In the genomic region with DNA sequence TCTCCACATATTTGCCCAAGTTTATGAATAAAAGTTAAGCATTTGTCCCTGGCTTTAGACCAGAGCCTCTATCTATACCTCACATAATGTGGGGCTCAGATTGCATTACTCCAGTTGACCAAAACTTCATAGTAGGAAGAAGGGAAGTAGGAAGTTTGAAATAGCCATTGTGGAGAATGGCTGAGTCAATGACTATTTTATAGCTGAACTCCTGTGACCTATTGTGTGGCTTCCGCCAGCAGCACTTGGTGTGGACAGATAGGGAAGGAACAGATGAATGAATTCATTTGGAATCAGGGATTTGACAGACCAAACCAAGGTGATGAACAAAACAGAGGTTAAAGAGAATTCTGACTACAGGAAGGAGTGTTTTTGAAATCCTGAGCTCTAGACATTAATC, we compare ENCODE assay signal across 30 cellular contexts.
"Had no signal": no experiment of that assay in that cellular context is flagged by ENCODE, and none has a peak within 500 bp of the region (broad histone marks: within the 10 kb centered on the region; RNA-seq: fewer than 3 reads in every experiment).

No MANE protein-coding gene starts in this region.

- H3K36me3 Mint-ChIP-seq: activated naive CD4-positive, alpha-beta T cell treated with anti-CD3 and anti-CD28 coated beads, Interleukin-2, amount 10 ng/mL, durations not matched to agents 7 days and 5 days; activated naive CD8-positive, alpha-beta T cell treated with anti-CD3 and anti-CD28 coated beads for 36 hours had no signal

- H3K36me3 ChIP-seq: adrenal gland, Peyer's patch, SJCRH30, WERI-Rb-1 had no signal

- H3K4me3 Mint-ChIP-seq: activated CD4-positive, alpha-beta memory T cell treated with anti-CD3 and anti-CD28 coated beads, Interleukin-2, amount 10 ng/mL, durations not matched to agents 7 days and 5 days; activated CD4-positive, alpha-beta T cell treated with anti-CD3 and anti-CD28 coated beads for 36 hours; activated naive CD4-positive, alpha-beta T cell treated with anti-CD3 and anti-CD28 coated beads, Interleukin-2, amount 10 ng/mL, durations not matched to agents 7 days and 5 days; activated naive CD8-positive, alpha-beta T cell treated with anti-CD3 and anti-CD28 coated beads for 36 hours had no signal

- H3K27ac Mint-ChIP-seq: activated CD4-positive, alpha-beta memory T cell treated with anti-CD3 and anti-CD28 coated beads, Interleukin-2, amount 10 ng/mL, durations not matched to agents 7 days and 5 days; activated CD4-positive, alpha-beta T cell treated with anti-CD3 and anti-CD28 coated beads for 36 hours; activated naive CD4-positive, alpha-beta T cell treated with anti-CD3 and anti-CD28 coated beads, Interleukin-2, amount 10 ng/mL, durations not matched to agents 7 days and 5 days; activated naive CD8-positive, alpha-beta T cell treated with anti-CD3 and anti-CD28 coated beads for 36 hours; activated T-helper 2 cell treated with anti-CD3 and anti-CD28 coated beads, Interferon-gamma antibody, Interleukin-2, Interleukin-4, amounts not matched to agents 10 μg/mL and 5 μg/mL and 100 μg/mL, durations not matched to agents 14 hours and 24 hours and 36 hours had no signal

- H3K27ac ChIP-seq: adrenal gland, Peyer's patch, RWPE1, SJCRH30, WERI-Rb-1 had no signal

- H3K4me3 ChIP-seq: adrenal gland, K562, Peyer's patch, SJCRH30 had no signal

- DNase-seq: activated CD4-positive, alpha-beta memory T cell treated with anti-CD3 and anti-CD28 coated beads, Interleukin-2, amount 10 ng/mL, durations not matched to agents 7 days and 5 days; activated CD4-positive, alpha-beta T cell treated with anti-CD3 and anti-CD28 coated beads for 36 hours; activated CD4-positive, alpha-beta T cell treated with anti-CD3 and anti-CD28 coated beads, Interleukin-2, amount 50 U/mL, for 1 hour; activated gamma-delta T cell treated with Interleukin-2 at 50 U/mL for 16 hours; activated naive CD4-positive, alpha-beta T cell treated with anti-CD3 and anti-CD28 coated beads, Interleukin-2, amount 10 ng/mL, durations not matched to agents 7 days and 5 days; activated naive CD8-positive, alpha-beta T cell treated with anti-CD3 and anti-CD28 coated beads for 36 hours; activated T-cell treated with anti-CD3 and anti-CD28 coated beads for 4 hours; activated T-cell treated with anti-CD3 and anti-CD28 coated beads, Interleukin-2, amount 50 U/mL, for 48 hours; anterior cingulate cortex; Karpas-422; NCI-H1092 treated with DMSO at 0.1 percent for 48 hours; NCI-H1417 treated with DMSO at 0.1 percent for 48 hours; NCI-H1694; NCI-H2029; NCI-H2107; NCI-H2171 treated with DMSO at 0.1 percent for 48 hours; NCI-H226; NCI-H510A; NCI-H526 treated with DMSO at 0.1 percent for 48 hours; OCI-M1; Peyer's patch; Right ventricle myocardium superior; SJCRH30; SK-N-SH; T-helper 1 cell; WERI-Rb-1 had no signal

- H3K27me3 Mint-ChIP-seq: activated CD4-positive, alpha-beta memory T cell treated with anti-CD3 and anti-CD28 coated beads, Interleukin-2, amount 10 ng/mL, durations not matched to agents 7 days and 5 days; activated CD4-positive, alpha-beta T cell treated with anti-CD3 and anti-CD28 coated beads for 36 hours; activated naive CD4-positive, alpha-beta T cell treated with anti-CD3 and anti-CD28 coated beads, Interleukin-2, amount 10 ng/mL, durations not matched to agents 7 days and 5 days; activated naive CD8-positive, alpha-beta T cell treated with anti-CD3 and anti-CD28 coated beads for 36 hours had no signal

- H3K9me2 ChIP-seq: SK-N-SH had no signal

- H3K9ac ChIP-seq: SK-N-SH had no signal

- H3K4me2 ChIP-seq: SK-N-SH had no signal

- H3K4me1 ChIP-seq: adrenal gland, Peyer's patch, SJCRH30 had no signal

- H3K27me3 ChIP-seq: adrenal gland, Peyer's patch, SJCRH30 had no signal

- H3K4me1 Mint-ChIP-seq: activated CD4-positive, alpha-beta memory T cell treated with anti-CD3 and anti-CD28 coated beads, Interleukin-2, amount 10 ng/mL, durations not matched to agents 7 days and 5 days; activated CD4-positive, alpha-beta T cell treated with anti-CD3 and anti-CD28 coated beads for 36 hours; activated naive CD4-positive, alpha-beta T cell treated with anti-CD3 and anti-CD28 coated beads, Interleukin-2, amount 10 ng/mL, durations not matched to agents 7 days and 5 days; activated naive CD8-positive, alpha-beta T cell treated with anti-CD3 and anti-CD28 coated beads for 36 hours had no signal

- H3K9me3 ChIP-seq: adrenal gland, SK-N-SH had no signal

- ATAC-seq: activated CD4-positive, alpha-beta T cell treated with anti-CD3 and anti-CD28 coated beads for 36 hours; K562 had no signal
